In the genomic region with DNA sequence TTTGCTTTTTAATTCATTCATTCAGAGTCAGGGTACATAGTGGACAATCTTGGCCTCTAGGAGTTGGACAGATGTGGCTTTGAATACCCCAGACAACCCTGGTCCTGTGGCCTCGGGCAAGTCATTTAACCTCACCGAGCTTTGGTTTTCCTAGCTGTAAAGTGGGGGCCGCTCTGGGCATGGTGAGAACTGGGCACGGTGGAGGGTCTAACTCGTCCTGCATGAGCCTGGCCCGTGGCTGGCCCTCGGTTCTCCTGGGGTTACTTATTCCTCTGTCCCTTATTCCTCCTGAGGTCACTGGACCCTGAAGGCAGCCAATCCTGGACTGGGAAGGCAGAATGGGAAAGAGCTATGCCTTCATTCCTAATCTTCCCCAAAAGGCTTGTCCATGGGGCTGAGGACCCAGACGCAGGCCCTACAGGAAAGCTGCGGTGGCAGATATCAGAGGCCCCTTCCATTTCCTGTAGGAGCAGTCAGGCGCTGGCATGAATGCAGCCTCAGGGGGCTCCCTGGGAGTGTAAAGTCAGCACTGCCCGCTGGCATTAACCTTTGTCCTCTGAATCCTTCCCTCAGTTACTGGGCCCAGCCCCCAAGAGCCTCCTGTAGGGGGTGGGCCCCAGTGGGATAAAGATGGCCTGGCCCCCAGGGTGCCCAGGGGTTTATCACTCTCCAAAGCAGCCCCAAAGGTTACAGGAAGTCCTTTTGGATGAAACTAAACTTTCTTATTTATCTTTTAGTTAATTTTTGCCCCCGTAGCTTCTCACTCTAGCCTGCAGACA, we compare ENCODE assay signal across 29 cellular contexts. TPM values are rescaled to one million over a fixed set of nuclear protein-coding genes. Genes with fewer than 3 reads are reported as not detected.
"Had no signal": no experiment of that assay in that cellular context is flagged by ENCODE, and none has a peak within 500 bp of the region (broad histone marks: within the 10 kb centered on the region; RNA-seq: fewer than 3 reads in every experiment).

No MANE protein-coding gene starts in this region.

- H3K36me3 ChIP-seq: cardiac muscle cell, heart right ventricle, lower lobe of right lung, neutrophil, pancreas, thoracic aorta, upper lobe of right lung had no signal

- H3K4me3 ChIP-seq: body of pancreas, cardiac muscle cell, heart right ventricle, lower lobe of right lung, pancreas, right lobe of liver, skin epidermis, thoracic aorta, upper lobe of right lung had no signal

- FAIRE-seq: endometrium, keratinocyte, pancreas had no signal

- H3K36me3 Mint-ChIP-seq: mesothelial cell of epicardium; naive thymus-derived CD8-positive, alpha-beta T cell; T-cell had no signal

- H3K27ac Mint-ChIP-seq: activated CD4-positive, alpha-beta memory T cell treated with anti-CD3 and anti-CD28 coated beads, Interleukin-2, amount 10 ng/mL, durations not matched to agents 7 days and 5 days; activated CD4-positive, alpha-beta T cell treated with anti-CD3 and anti-CD28 coated beads, Interleukin-2, amount 10 ng/mL, durations not matched to agents 24 days and 14 days; activated naive CD8-positive, alpha-beta T cell treated with anti-CD3 and anti-CD28 coated beads, Interleukin-2, amount 50 U/mL, for 24 hours; mesothelial cell of epicardium; T-cell had no signal

- H3K4me1 ChIP-seq: body of pancreas, heart right ventricle, lower lobe of right lung, pancreas, right lobe of liver, upper lobe of right lung had no signal

- H3K9me3 Mint-ChIP-seq: activated CD4-positive, alpha-beta memory T cell treated with anti-CD3 and anti-CD28 coated beads, Interleukin-2, amount 10 ng/mL, durations not matched to agents 7 days and 5 days; activated CD4-positive, alpha-beta T cell treated with anti-CD3 and anti-CD28 coated beads, Interleukin-2, amount 10 ng/mL, durations not matched to agents 24 days and 14 days; activated naive CD8-positive, alpha-beta T cell treated with anti-CD3 and anti-CD28 coated beads, Interleukin-2, amount 50 U/mL, for 24 hours; mesothelial cell of epicardium; naive thymus-derived CD8-positive, alpha-beta T cell; T-cell had no signal

- DNase-seq: activated CD4-positive, alpha-beta memory T cell treated with anti-CD3 and anti-CD28 coated beads, Interleukin-2, amount 10 ng/mL, durations not matched to agents 7 days and 5 days; activated CD4-positive, alpha-beta T cell treated with anti-CD3 and anti-CD28 coated beads, Interleukin-2, amount 10 ng/mL, durations not matched to agents 24 days and 14 days; activated effector memory CD4-positive, alpha-beta T cell treated with anti-CD3 and anti-CD28 coated beads, Interleukin-2, amount 50 U/mL, for 16 hours; activated naive CD4-positive, alpha-beta T cell treated with anti-CD3 and anti-CD28 coated beads, Interleukin-2, amount 50 U/mL, for 16 hours; activated naive CD8-positive, alpha-beta T cell treated with anti-CD3 and anti-CD28 coated beads, Interleukin-2, amount 50 U/mL, for 24 hours; anterior cingulate cortex; body of pancreas; effector CD4-positive, alpha-beta T cell; erythroblast; foreskin fibroblast; heart right ventricle; lower lobe of right lung; stimulated activated CD4-positive, alpha-beta T cell treated with anti-CD3 and anti-CD28 coated beads, Interleukin-15, amount 100 ng/mL, for 24 hours; stimulated activated naive CD4-positive, alpha-beta T cell; T-cell; upper lobe of right lung had no signal

- H3K4me3 Mint-ChIP-seq: activated CD4-positive, alpha-beta memory T cell treated with anti-CD3 and anti-CD28 coated beads, Interleukin-2, amount 10 ng/mL, durations not matched to agents 7 days and 5 days; activated CD4-positive, alpha-beta T cell treated with anti-CD3 and anti-CD28 coated beads, Interleukin-2, amount 10 ng/mL, durations not matched to agents 24 days and 14 days; activated naive CD8-positive, alpha-beta T cell treated with anti-CD3 and anti-CD28 coated beads, Interleukin-2, amount 50 U/mL, for 24 hours; mesothelial cell of epicardium; naive thymus-derived CD8-positive, alpha-beta T cell; T-cell had no signal

- ATAC-seq: activated naive CD8-positive, alpha-beta T cell treated with anti-CD3 and anti-CD28 coated beads, Interleukin-2, amount 50 U/mL, for 24 hours; body of pancreas; heart right ventricle; lower lobe of right lung; naive thymus-derived CD8-positive, alpha-beta T cell; pancreas; SK-N-SH treated with all-trans-retinoic acid at 6 μM for 48 hours; T-cell; upper lobe of right lung had no signal

- H3K27me3 ChIP-seq: body of pancreas, cardiac muscle cell, neutrophil, pancreas, right lobe of liver, upper lobe of right lung had no signal

- H3K4me1 Mint-ChIP-seq: activated naive CD8-positive, alpha-beta T cell treated with anti-CD3 and anti-CD28 coated beads, Interleukin-2, amount 50 U/mL, for 24 hours; mesothelial cell of epicardium had no signal

- H3K27ac ChIP-seq: body of pancreas, cardiac muscle cell, heart right ventricle, lower lobe of right lung, neutrophil, pancreas, right lobe of liver, skin epidermis, thoracic aorta, upper lobe of right lung had no signal

- H3K27me3 Mint-ChIP-seq: activated CD4-positive, alpha-beta memory T cell treated with anti-CD3 and anti-CD28 coated beads, Interleukin-2, amount 10 ng/mL, durations not matched to agents 7 days and 5 days; activated CD4-positive, alpha-beta T cell treated with anti-CD3 and anti-CD28 coated beads, Interleukin-2, amount 10 ng/mL, durations not matched to agents 24 days and 14 days; activated naive CD8-positive, alpha-beta T cell treated with anti-CD3 and anti-CD28 coated beads, Interleukin-2, amount 50 U/mL, for 24 hours had no signal

- H3K9me3 ChIP-seq: body of pancreas, heart right ventricle, lower lobe of right lung, neutrophil, pancreas, right lobe of liver, thoracic aorta, upper lobe of right lung had no signal

RNA-seq across cellular contexts. Expression of gene GHRL, which starts 46.0 kb away (rescaled TPM):
- total RNA-seq: fibroblast of lung, pulmonary artery endothelial cell had no signal
- polyA plus RNA-seq: keratinocyte had no signal
